1 cellular context compared by ENCODE assay signal in genomic region chr10:102642553-102643345, GRCh38.
TF ChIP-seq lines count a peak whose summit lies in the region.

No MANE protein-coding gene starts in this region.

TF ChIP-seq in K562, 482 proteins besides CTCF, POLR2A, EP300 and RAD21 (continued from another document):
- no peak for TF ChIP-seq MED1 (CRISPR knock-in tag; IDR thresholded peaks at IDR 0.05; ENCODE audit: borderline replicate concordance)
- no peak for TF ChIP-seq KAT7 (CRISPR knock-in tag; IDR thresholded peaks at IDR 0.05; ENCODE audit: borderline replicate concordance)
- TF ChIP-seq POLR2G (IDR thresholded peaks at IDR 0.05; ENCODE audit: low read depth, low read length) = peak; percentile 76
- TF ChIP-seq UBTF (IDR thresholded peaks at IDR 0.05; ENCODE audit: borderline replicate concordance in 1 of 2, low read depth in 2 of 2, low read length in 2 of 2) = no peak
- 0 out of 2 replicates have a peak, but pooled peaks have one; percentile 27 for TF ChIP-seq ZNF384 (IDR thresholded peaks at IDR 0.05; ENCODE audit: low read depth, low read length)
- no peak for TF ChIP-seq HSF4 (CRISPR knock-in tag; IDR thresholded peaks at IDR 0.05; ENCODE audit: borderline replicate concordance)
- peak in 1 of 2 experiments; percentile 75; a peak in 2 of 4 replicates for TF ChIP-seq NONO (IDR thresholded peaks at IDR 0.05; ENCODE audit: low read depth in 2 of 2, low read length in 1 of 2)
- TF ChIP-seq STAG1 (CRISPR knock-in tag; IDR thresholded peaks at IDR 0.05; ENCODE audit: borderline replicate concordance) = no peak
- TF ChIP-seq FOSL1 (tag; conservative IDR thresholded peaks at IDR 0.05) = no peak
- peak; percentile 73 for TF ChIP-seq RBFOX2 (IDR thresholded peaks at IDR 0.05; ENCODE audit: low read depth, low read length)
- no peak for TF ChIP-seq SRSF7 (optimal IDR thresholded peaks at IDR 0.05; ENCODE audit: low read depth, low read length)
- TF ChIP-seq ZNF740 (CRISPR knock-in tag; IDR thresholded peaks at IDR 0.05) = no peak
- TF ChIP-seq ZNF740 (tag; IDR thresholded peaks at IDR 0.05) = peak in 1 of 2 experiments; percentile 63; a peak in 2 of 4 replicates
- peak; percentile 79 for TF ChIP-seq VEZF1 (CRISPR knock-in tag; IDR thresholded peaks at IDR 0.05)
- no peak for TF ChIP-seq BHLHE40 (IDR thresholded peaks at IDR 0.05; ENCODE audit: low read length)
- 0 out of 2 replicates have a peak, but pooled peaks have one; percentile 71 for TF ChIP-seq BRD4 (IDR thresholded peaks at IDR 0.05)
- peak; percentile 53 for TF ChIP-seq CHD1 (IDR thresholded peaks at IDR 0.05; ENCODE audit: low read length)
- 0 out of 2 replicates have a peak, but pooled peaks have one; percentile 22 for TF ChIP-seq ZBTB9 (CRISPR knock-in tag; IDR thresholded peaks at IDR 0.05)
- TF ChIP-seq ZBTB7A (IDR thresholded peaks at IDR 0.05; ENCODE audit: borderline replicate concordance, control insufficient read depth, low read depth, low read length) = peak; percentile 84
- TF ChIP-seq FIP1L1 (IDR thresholded peaks at IDR 0.05; ENCODE audit: low read depth, low read length, poor library complexity, severe bottlenecking) = peak; percentile 19
